ENCODE assay signal across 8 cellular contexts in the genomic region with DNA sequence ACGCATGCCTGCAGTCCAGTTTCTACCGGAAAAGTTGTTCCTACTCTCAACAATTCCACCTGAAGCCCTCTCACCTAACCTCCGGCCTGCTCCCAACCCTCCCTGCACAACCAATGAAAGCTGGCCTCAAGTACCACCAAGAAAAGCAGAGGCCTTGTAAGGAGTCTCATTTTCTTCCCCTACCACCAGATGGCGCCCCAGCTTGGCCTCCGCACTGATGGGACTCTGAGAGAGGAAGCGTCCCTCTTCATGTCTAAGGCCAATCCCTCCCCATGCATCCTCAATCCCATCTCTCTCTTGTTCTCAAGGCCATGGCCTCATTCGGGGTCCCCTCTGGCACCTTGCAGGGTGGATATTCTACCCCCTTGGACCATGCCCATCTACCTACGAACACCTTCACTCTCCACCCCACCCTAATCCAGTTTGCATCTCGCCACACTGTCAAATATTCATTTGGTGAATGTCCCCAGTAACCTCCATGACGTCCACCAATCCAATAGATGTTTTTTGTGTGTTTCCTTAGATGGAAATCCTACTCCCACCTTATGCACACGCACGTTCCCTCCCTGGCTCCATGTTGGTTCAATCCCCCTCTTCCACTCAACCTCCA.
DNase-seq lines count a peak whose midpoint lies in the region; ATAC-seq and TF ChIP-seq lines count a peak whose summit lies in the region.

No MANE protein-coding gene starts in this region.

- no peaks in the 10 kb centered on the region for H3K4me1 Mint-ChIP-seq in naive B cell

- TF ChIP-seq CTCF in GM06990 (IDR thresholded peaks at IDR 0.05; ENCODE audit: insufficient read depth, low read length, poor library complexity, severe bottlenecking) = peak; percentile 32

- peaks cover 0 to 7% (median 0%) of the 10 kb centered on the region in 3 donors for H3K27me3 Mint-ChIP-seq in naive B cell

- no peak overlapping the region for H3K4me3 Mint-ChIP-seq in naive B cell

- H3K4me3 ChIP-seq in GM06990 (replicated peaks; ENCODE audit: low read depth, low read length) = no peak overlapping the region

- no peak for ATAC-seq in naive B cell (ENCODE audit: low read depth in 2 of 2)
- no peak for ATAC-seq in GM18907 (IDR thresholded peaks at IDR 0.05; ENCODE audit: unreplicated experiment)

- H3K36me3 Mint-ChIP-seq in naive B cell = no peaks in the 10 kb centered on the region

- H3K27ac Mint-ChIP-seq in naive B cell = no peak overlapping the region

- DNase-seq in GM06990 (ENCODE audit: extremely low read depth, insufficient read length) (no peak), NAMALWA (ENCODE audit: low spot score) (peak; percentile 64), naive B cell (peak; percentile 2), NCI-H2081 (lab: John Stamatoyannopoulos, UW) (no peak)
- peak; percentile 72 for DNase-seq in activated CD4-positive, alpha-beta T cell treated with anti-CD3 and anti-CD28 coated beads for 48 hours
- DNase-seq in effector CD8-positive, alpha-beta T cell (lab: John Stamatoyannopoulos, UW) = peak; percentile 21
- DNase-seq in stimulated activated naive CD4-positive, alpha-beta T cell treated with Interleukin-2 at 50 U/mL for 16 hours (lab: John Stamatoyannopoulos, UW) = peak; percentile 27

- no peaks in the 10 kb centered on the region for H3K27me3 ChIP-seq in GM06990 (replicated peaks; ENCODE audit: control insufficient read depth, insufficient read depth, low read length)

- H3K9me3 Mint-ChIP-seq in naive B cell = peaks cover 0 to 4% (median 0%) of the 10 kb centered on the region in 7 donors

- H3K36me3 ChIP-seq in GM06990 (ENCODE audit: control insufficient read depth, insufficient read depth, low read length) = no peaks in the 10 kb centered on the region

Comparison
In these comparisons a context has a peak if more than half of its experiments do, and no peak if none do; other contexts are left out.
1. DNase-seq: peak in NAMALWA (single experiment), activated CD4-positive, alpha-beta T cell treated with anti-CD3 and anti-CD28 coated beads for 48 hours (single experiment), effector CD8-positive, alpha-beta T cell (single experiment), naive B cell (single experiment) and stimulated activated naive CD4-positive, alpha-beta T cell treated with Interleukin-2 at 50 U/mL for 16 hours (single experiment); none in GM06990 (single experiment) and NCI-H2081 (0 of 2).